In the genomic region with DNA sequence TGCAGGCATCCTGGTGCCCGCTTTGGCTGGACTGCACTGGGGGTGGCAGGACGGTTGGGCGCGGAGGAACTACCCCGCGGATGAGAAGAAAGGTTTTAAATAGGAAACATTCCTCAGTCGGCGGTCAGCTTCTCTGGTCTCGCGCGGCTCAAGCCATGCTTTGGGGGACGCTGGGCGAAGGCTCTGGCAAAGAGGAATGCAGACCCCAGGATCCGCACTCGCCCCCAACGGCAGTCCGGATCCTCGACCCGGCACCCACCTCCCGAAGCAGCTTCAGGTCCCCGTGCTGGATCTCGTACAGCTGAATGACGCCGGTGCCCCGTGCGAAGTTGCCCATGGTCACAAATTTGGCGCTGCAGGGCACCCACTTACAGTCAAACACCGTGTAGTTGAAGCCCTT, we compare ENCODE assay signal across 8 cellular contexts.
DNase-seq lines count a peak whose midpoint lies in the region; ATAC-seq lines count a peak whose summit lies in the region.

No MANE protein-coding gene starts in this region.

- H3K4me1 ChIP-seq in adipocyte (ENCODE audit: control insufficient read depth, insufficient read depth, low read length) (peaks cover 21% of the 10 kb centered on the region), iPS-18a (ENCODE audit: control insufficient read depth, low read depth, low read length) (peaks cover 4% of the 10 kb centered on the region)

- H3K27ac Mint-ChIP-seq in stimulated activated memory B cell treated with anti-CD40 and anti-IgM and Interleukin-4, amounts not matched to agents 10 μg/mL and 1 μg/mL and 100 μg/mL, for 72 hours, result peak overlapping the region; percentile 100

- peak; percentile 28 for ATAC-seq in GM19395 (IDR thresholded peaks at IDR 0.05; ENCODE audit: unreplicated experiment)
- ATAC-seq in HG03432 (IDR thresholded peaks at IDR 0.05; ENCODE audit: unreplicated experiment), result peak; percentile 35
- peak; percentile 67 for ATAC-seq in stimulated activated memory B cell treated with anti-CD40 and anti-IgM and Interleukin-4, amounts not matched to agents 10 μg/mL and 1 μg/mL and 100 μg/mL, for 72 hours

- H3K4me3 Mint-ChIP-seq in stimulated activated memory B cell treated with anti-CD40 and anti-IgM and Interleukin-4, amounts not matched to agents 10 μg/mL and 1 μg/mL and 100 μg/mL, for 72 hours, result peak overlapping the region; percentile 99

- H3K4me3 ChIP-seq in adipocyte (ENCODE audit: low read length) (peak overlapping the region; percentile 92), iPS-18a (ENCODE audit: low read length) (peak overlapping the region; percentile 100)

- no peaks in the 10 kb centered on the region for H3K9me3 ChIP-seq in adipocyte (ENCODE audit: control insufficient read depth, low read length)
- no peaks in the 10 kb centered on the region for H3K9me3 ChIP-seq in iPS-18a (ENCODE audit: control insufficient read depth, low read depth, low read length)

- DNase-seq in COLO829 (ENCODE audit: low spot score) (peak; percentile 13), adipocyte (ENCODE audit: low read depth) (peak; percentile 65), NCI-H146 (lab: John Stamatoyannopoulos, UW) (no peak), EL (no peak)

- H3K9me3 Mint-ChIP-seq in stimulated activated memory B cell treated with anti-CD40 and anti-IgM and Interleukin-4, amounts not matched to agents 10 μg/mL and 1 μg/mL and 100 μg/mL, for 72 hours, result no peaks in the 10 kb centered on the region

- H3K36me3 ChIP-seq in adipocyte (ENCODE audit: control insufficient read depth, insufficient read depth, low read length, severe bottlenecking), result peaks cover 20% of the 10 kb centered on the region
- peaks cover 24% of the 10 kb centered on the region for H3K36me3 ChIP-seq in iPS-18a (ENCODE audit: control insufficient read depth, low read depth, low read length)

- peaks cover 24% of the 10 kb centered on the region for H3K36me3 Mint-ChIP-seq in stimulated activated memory B cell treated with anti-CD40 and anti-IgM and Interleukin-4, amounts not matched to agents 10 μg/mL and 1 μg/mL and 100 μg/mL, for 72 hours

- H3K4me1 Mint-ChIP-seq in stimulated activated memory B cell treated with anti-CD40 and anti-IgM and Interleukin-4, amounts not matched to agents 10 μg/mL and 1 μg/mL and 100 μg/mL, for 72 hours, result peaks cover 42% of the 10 kb centered on the region

- peak overlapping the region; percentile 87 for H3K27ac ChIP-seq in iPS-18a (ENCODE audit: low read length)

- no peaks in the 10 kb centered on the region for H3K27me3 Mint-ChIP-seq in stimulated activated memory B cell treated with anti-CD40 and anti-IgM and Interleukin-4, amounts not matched to agents 10 μg/mL and 1 μg/mL and 100 μg/mL, for 72 hours

- H3K27me3 ChIP-seq in adipocyte (replicated peaks; ENCODE audit: control insufficient read depth, insufficient read depth, low read length) (no peaks in the 10 kb centered on the region), iPS-18a (ENCODE audit: control insufficient read depth, insufficient read depth, low read length) (no peaks in the 10 kb centered on the region)

- H3K9ac ChIP-seq in adipocyte (ENCODE audit: low read length), result peak overlapping the region; percentile 91
- H3K9ac ChIP-seq in iPS-18a (ENCODE audit: low read length), result peak overlapping the region; percentile 98

Comparison
In these comparisons a context has a peak if more than half of its experiments do, and no peak if none do; other contexts are left out.
1. DNase-seq: peak in COLO829 (single experiment) and adipocyte (single experiment); none in NCI-H146 (single experiment) and EL (single experiment).
2. Peak in every context shown above with its lines, with median percentiles within 50 percentile points of each other: ATAC-seq.